18 cellular contexts compared by ENCODE assay signal in genomic region chr21:34576043-34576466, GRCh38. TPM values are rescaled to one million over a fixed set of nuclear protein-coding genes. Genes with fewer than 3 reads are reported as not detected.
DNase-seq lines count a peak whose midpoint lies in the region; ATAC-seq, FAIRE-seq and TF ChIP-seq lines count a peak whose summit lies in the region.
"Had no signal": no experiment of that assay in that cellular context is flagged by ENCODE, and none has a peak within 500 bp of the region (broad histone marks: within the 10 kb centered on the region; RNA-seq: fewer than 3 reads in every experiment).

No MANE protein-coding gene starts in this region.

- ATAC-seq in Right ventricle myocardium superior (ENCODE audit: poor library complexity) = peak; percentile 35
- no peak for ATAC-seq in GM19452 (IDR thresholded peaks at IDR 0.05; ENCODE audit: unreplicated experiment)
- ATAC-seq in HG03520 (IDR thresholded peaks at IDR 0.05; ENCODE audit: unreplicated experiment) = no peak
- ATAC-seq: activated CD8-positive, alpha-beta T cell treated with anti-CD3 and anti-CD28 coated beads, Interleukin-2, amount 10 ng/mL, durations not matched to agents 7 days and 5 days; activated naive CD8-positive, alpha-beta T cell treated with anti-CD3 and anti-CD28 coated beads, Interleukin-2, amount 50 U/mL, for 24 hours; PC-3; sciatic nerve had no signal

- H3K4me3 ChIP-seq in bronchial epithelial cell (ENCODE audit: low read depth, low read length) (no peak overlapping the region), skin epidermis (no peak overlapping the region)
- H3K4me3 ChIP-seq: BLaER1 treated with 17β-estradiol and CSF1 and Interleukin-3, amounts not matched to agents 10 nM and 100 nM; HAP-1 had no signal

- peak overlapping the region in 16 of 21 experiments; percentile 21 to 75 (median 47) for H3K27ac ChIP-seq in skin epidermis
- H3K27ac ChIP-seq: BLaER1 treated with 17β-estradiol and CSF1 and Interleukin-3, amounts not matched to agents 10 nM and 100 nM had no signal

- FAIRE-seq in bronchial epithelial cell (lab: Jason Lieb, UNC) = no peak

- intact Hi-C loops in Right ventricle myocardium superior (cut with DNase I) = no loop called here

- H3K36me3 ChIP-seq in bronchial epithelial cell (ENCODE audit: control insufficient read depth, insufficient read depth, low read length) = no peaks in the 10 kb centered on the region
- H3K36me3 ChIP-seq: HAP-1 had no signal

- DNase-seq in HT-29 (ENCODE audit: low spot score) = peak; percentile 5
- peak; percentile 95 for DNase-seq in bronchial epithelial cell (ENCODE audit: low read depth)
- peak; percentile 64 for DNase-seq in Right ventricle myocardium superior
- DNase-seq in NCI-H1436 treated with DMSO at 0.1 percent for 48 hours (lab: John Stamatoyannopoulos, UW) = no peak
- DNase-seq: activated CD8-positive, alpha-beta T cell treated with anti-CD3 and anti-CD28 coated beads, Interleukin-2, amount 10 ng/mL, durations not matched to agents 7 days and 5 days; activated naive CD8-positive, alpha-beta T cell treated with anti-CD3 and anti-CD28 coated beads, Interleukin-2, amount 50 U/mL, for 24 hours; erythroblast; KBM-7; NCI-H1436; NCI-H524 treated with DMSO at 0.1 percent for 48 hours; PC-3; stimulated activated naive CD4-positive, alpha-beta T cell had no signal

- no peak for TF ChIP-seq CTCF in bronchial epithelial cell (IDR thresholded peaks at IDR 0.05; ENCODE audit: insufficient read depth, low read length, severe bottlenecking)

- H3K27me3 ChIP-seq in bronchial epithelial cell (ENCODE audit: control insufficient read depth, insufficient read depth, low read length) = no peaks in the 10 kb centered on the region
- H3K27me3 ChIP-seq: BLaER1 treated with 17β-estradiol and CSF1 and Interleukin-3, amounts not matched to agents 10 nM and 100 nM had no signal

RNA-seq across cellular contexts. Expression of gene RCAN1, which starts 38.9 kb away (rescaled TPM):
- 6.9 and 8.3 TPM in 2 replicates for total RNA-seq in HT-29 (2014; rRNA removed; shearing (Covaris generic))
- total RNA-seq in bronchial epithelial cell (22.1 and 88.8 TPM in 2 replicates), Right ventricle myocardium superior (36.0 TPM)
